ENCODE assay signal across 1 cellular context in the genomic region with DNA sequence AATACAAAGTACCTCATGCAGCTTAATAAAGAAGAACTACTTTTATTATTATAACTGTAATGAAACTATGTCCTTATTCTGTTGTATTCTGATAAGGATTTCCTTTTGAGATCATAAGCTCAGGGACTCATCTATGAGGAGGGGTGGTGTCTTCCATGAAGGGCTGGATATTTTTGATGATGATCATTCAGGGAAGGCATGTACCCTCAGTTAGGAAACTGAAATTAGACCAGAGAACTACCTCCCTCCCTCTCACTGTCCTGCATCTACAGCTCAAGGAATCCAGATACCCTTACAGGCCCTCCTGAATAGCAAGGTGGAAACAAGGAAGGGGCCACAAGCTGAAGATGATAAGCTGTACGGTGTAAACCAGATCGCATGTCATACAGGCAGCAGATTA.
TF ChIP-seq lines count a peak whose summit lies in the region.

No MANE protein-coding gene starts in this region.

TF ChIP-seq in H1, 55 proteins besides CTCF, POLR2A, EP300 and RAD21 (continued from another document):
- TF ChIP-seq NRF1 (IDR thresholded peaks at IDR 0.05; ENCODE audit: low read depth, low read length) (no peak), TAF1 (IDR thresholded peaks at IDR 0.05; ENCODE audit: low read depth, low read length) (no peak)
